Comparison of ENCODE assay signal across 8 cellular contexts in the genomic region with DNA sequence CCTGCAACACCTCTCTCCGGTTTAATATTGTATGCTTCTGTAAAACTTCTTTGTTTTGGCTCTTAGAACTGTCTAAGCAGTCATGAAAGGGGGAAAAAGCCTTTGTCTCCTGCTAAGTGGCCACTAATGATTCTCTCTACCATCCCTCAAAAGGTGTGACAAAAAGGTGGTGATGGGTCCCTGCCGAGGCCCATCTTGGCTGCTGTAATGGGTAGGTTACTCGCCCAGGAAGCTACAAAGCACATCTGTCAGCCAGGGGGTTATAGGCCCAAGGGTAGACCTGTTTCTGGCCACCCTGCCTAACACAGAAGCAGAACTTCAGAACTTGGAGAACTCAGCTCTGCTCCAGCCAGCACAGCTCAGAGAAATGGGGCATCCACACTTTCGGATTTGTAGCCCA. TPM values are rescaled to one million over a fixed set of nuclear protein-coding genes. Genes with fewer than 3 reads are reported as not detected.
DNase-seq lines count a peak whose midpoint lies in the region; ATAC-seq and TF ChIP-seq lines count a peak whose summit lies in the region.

No MANE protein-coding gene starts in this region.

- peaks cover 21% of the 10 kb centered on the region for H4K20me1 ChIP-seq in hepatocyte (ENCODE audit: insufficient read depth, poor library complexity, severe bottlenecking)

- H3K27ac ChIP-seq in hepatocyte = no peak overlapping the region

- H3K27me3 ChIP-seq in hepatocyte = no peaks in the 10 kb centered on the region
- no peaks in the 10 kb centered on the region for H3K27me3 ChIP-seq in skeletal muscle satellite cell (ENCODE audit: control insufficient read depth, insufficient read depth, low read length)

- no peaks in the 10 kb centered on the region for H3K9me3 Mint-ChIP-seq in activated CD8-positive, alpha-beta T cell treated with anti-CD3 and anti-CD28 coated beads for 36 hours

- H3K79me2 ChIP-seq in hepatocyte = peaks cover 39% of the 10 kb centered on the region

- peaks cover 9% of the 10 kb centered on the region for H3K27me3 Mint-ChIP-seq in activated CD8-positive, alpha-beta T cell treated with anti-CD3 and anti-CD28 coated beads for 36 hours

- peaks cover 44% of the 10 kb centered on the region for H3K4me1 Mint-ChIP-seq in activated CD8-positive, alpha-beta T cell treated with anti-CD3 and anti-CD28 coated beads for 36 hours (ENCODE audit: low read depth)

- no peak for ATAC-seq in activated CD8-positive, alpha-beta T cell treated with anti-CD3 and anti-CD28 coated beads for 36 hours
- ATAC-seq in HG02852 (IDR thresholded peaks at IDR 0.05; ENCODE audit: unreplicated experiment) = no peak
- ATAC-seq in GM21423 (IDR thresholded peaks at IDR 0.05; ENCODE audit: unreplicated experiment) = no peak
- ATAC-seq in GM19328 (IDR thresholded peaks at IDR 0.05; ENCODE audit: unreplicated experiment) = no peak

- H3K36me3 ChIP-seq in hepatocyte (replicated peaks; ENCODE audit: insufficient read depth, low read depth) (no peaks in the 10 kb centered on the region), skeletal muscle satellite cell (ENCODE audit: insufficient read depth, low read length) (no peaks in the 10 kb centered on the region)

- no peak overlapping the region for H3K27ac Mint-ChIP-seq in activated CD8-positive, alpha-beta T cell treated with anti-CD3 and anti-CD28 coated beads for 36 hours

- H3K4me2 ChIP-seq in hepatocyte (peak overlapping the region; percentile 96), skeletal muscle satellite cell (ENCODE audit: low read length) (peak overlapping the region; percentile 96)

- peaks cover 3% of the 10 kb centered on the region for H3K4me1 ChIP-seq in hepatocyte (ENCODE audit: insufficient read depth)
- peaks cover 26% of the 10 kb centered on the region for H3K4me1 ChIP-seq in skeletal muscle satellite cell (ENCODE audit: control insufficient read depth, insufficient read depth, low read length)

- no peak for TF ChIP-seq CTCF in HFF-Myc (IDR thresholded peaks at IDR 0.05; ENCODE audit: low read depth, low read length, missing control alignments)
- no peak for TF ChIP-seq CTCF in activated CD8-positive, alpha-beta T cell treated with anti-CD3 and anti-CD28 coated beads for 36 hours (IDR thresholded peaks at IDR 0.05)
- TF ChIP-seq CTCF in hepatocyte (IDR thresholded peaks at IDR 0.05; ENCODE audit: poor library complexity) = no peak

- DNase-seq in HFF-Myc (ENCODE audit: extremely low read depth, low read depth) = no peak
- DNase-seq in activated CD8-positive, alpha-beta T cell treated with anti-CD3 and anti-CD28 coated beads for 36 hours = no peak
- no peak for DNase-seq in hepatocyte (ENCODE audit: low spot score)
- no peak for DNase-seq in dedifferentiated amniotic fluid mesenchymal stem cell (ENCODE audit: extremely low spot score)

- peak overlapping the region; percentile 89 for H3K9ac ChIP-seq in skeletal muscle satellite cell (ENCODE audit: low read depth, low read length)

- POLR2A ChIA-PET in activated CD8-positive, alpha-beta T cell treated with anti-CD3 and anti-CD28 coated beads for 36 hours (lab: Charles Lee) = interaction anchor here (0.7 to 1.3 kb wide), 3 partner anchors 12 to 154 kb away, joined by 3 to 4 read pairs (median 4); no protein-coding TSS in a partner anchor

- H3K9me3 ChIP-seq in hepatocyte (ENCODE audit: low read depth) (no peaks in the 10 kb centered on the region), skeletal muscle satellite cell (replicated peaks; ENCODE audit: low read length) (no peaks in the 10 kb centered on the region)

- CTCF ChIA-PET in activated CD8-positive, alpha-beta T cell treated with anti-CD3 and anti-CD28 coated beads for 36 hours (lab: Charles Lee) = interaction anchor here (1.0 to 4.6 kb wide), 6 partner anchors 25 to 147 kb away, joined by 3 to 18 read pairs (median 4); no protein-coding TSS in a partner anchor

- peak overlapping the region; percentile 52 for H3K4me3 ChIP-seq in HFF-Myc (replicated peaks; ENCODE audit: low read depth, low read length)
- H3K4me3 ChIP-seq in hepatocyte = no peak overlapping the region
- peak overlapping the region; percentile 89 for H3K4me3 ChIP-seq in skeletal muscle satellite cell (ENCODE audit: low read length)

- no peaks in the 10 kb centered on the region for H3K9me2 ChIP-seq in hepatocyte (replicated peaks; ENCODE audit: insufficient read depth)

- H3K36me3 Mint-ChIP-seq in activated CD8-positive, alpha-beta T cell treated with anti-CD3 and anti-CD28 coated beads for 36 hours (ENCODE audit: low read depth) = no peaks in the 10 kb centered on the region

- H2AFZ ChIP-seq in hepatocyte = peak overlapping the region; percentile 72

- WGBS in hepatocyte (ENCODE audit: low lambda C conversion rate, missing lambda C conversion rate) = 60% methylated on average over 4 of the region's 4 CpGs

- peak overlapping the region; percentile 86 for H3K4me3 Mint-ChIP-seq in activated CD8-positive, alpha-beta T cell treated with anti-CD3 and anti-CD28 coated beads for 36 hours

- intact Hi-C loops in activated CD8-positive, alpha-beta T cell treated with anti-CD3 and anti-CD28 coated beads for 36 hours (cut with micrococcal nuclease) = no loop called here

RNA-seq across cellular contexts. Expression of a gene that starts 1.6 kb away (rescaled TPM):
- total RNA-seq in activated CD8-positive, alpha-beta T cell treated with anti-CD3 and anti-CD28 coated beads for 36 hours = 1 to 10 TPM; 8.2 to 9.2 TPM
- 8.8 and 9.5 TPM in 2 replicates for total RNA-seq in hepatocyte
- 15.0 and 16.3 TPM in 2 replicates for polyA plus RNA-seq in hepatocyte
- 9.1 and 14.2 TPM in 2 replicates for total RNA-seq in skeletal muscle satellite cell (2012; rRNA removed)

RNA-seq across cellular contexts. Expression of a gene that starts 1.9 kb away (rescaled TPM):
- total RNA-seq in activated CD8-positive, alpha-beta T cell treated with anti-CD3 and anti-CD28 coated beads for 36 hours = under 1 TPM in 1 of 2 experiments, not detected in 1; 0.18 TPM
- total RNA-seq in hepatocyte = 0.57 TPM in 1 of 2 replicates, not detected in the other
- not detected in 2 replicates for polyA plus RNA-seq in hepatocyte
- total RNA-seq in skeletal muscle satellite cell (2012; rRNA removed) = not detected in 2 replicates
